8 cellular contexts compared by ENCODE assay signal in genomic region chr1:826831-827220, GRCh38.
DNase-seq lines count a peak whose midpoint lies in the region; ATAC-seq and TF ChIP-seq lines count a peak whose summit lies in the region.
"Not testable (repeated sequence)": the region's sequence is repeated elsewhere in the genome, so short reads cannot be mapped to it uniquely, and the experiment has no call there.

No MANE protein-coding gene starts in this region.

- peak overlapping the region; percentile 87 to 95 (median 90) for H3K27ac ChIP-seq in Peyer's patch

- H3K9me3 ChIP-seq in Peyer's patch; adipocyte (ENCODE audit: control insufficient read depth, low read length); mucosa of stomach (ENCODE audit: control insufficient read depth, low read length): not testable (repeated sequence)

- peak overlapping the region; percentile 92 for H3K4me3 Mint-ChIP-seq in Calu3 (ENCODE audit: low read depth, unreplicated experiment)
- peak overlapping the region; percentile 94 to 99 for H3K4me3 Mint-ChIP-seq in stimulated activated naive B cell treated with anti-CD40 and anti-IgM and Interleukin-4, amounts not matched to agents 10 μg/mL and 1 μg/mL and 100 μg/mL, for 72 hours

- not testable (repeated sequence) for H3K36me3 ChIP-seq in Peyer's patch; adipocyte (ENCODE audit: control insufficient read depth, insufficient read depth, low read length, severe bottlenecking); mucosa of stomach (ENCODE audit: control insufficient read depth, insufficient read depth, low read length)

- H3K27ac Mint-ChIP-seq in Calu3 (ENCODE audit: unreplicated experiment) = peak overlapping the region; percentile 83
- peak overlapping the region; percentile 99 for H3K27ac Mint-ChIP-seq in stimulated activated naive B cell treated with anti-CD40 and anti-IgM and Interleukin-4, amounts not matched to agents 10 μg/mL and 1 μg/mL and 100 μg/mL, for 72 hours

- intact Hi-C loops in Calu3 (cut with micrococcal nuclease; ENCODE audit: unreplicated experiment) = not testable (repeated sequence)

- TF ChIP-seq POLR2A in Peyer's patch (IDR thresholded peaks at IDR 0.05) = not testable (repeated sequence)

- H3K4me3 ChIP-seq in Peyer's patch (peak overlapping the region; percentile 70 to 76 (median 72)), adipocyte (ENCODE audit: low read length) (peak overlapping the region; percentile 86), fibroblast of the aortic adventitia (ENCODE audit: low read depth, low read length) (peak overlapping the region; percentile 72), mucosa of stomach (ENCODE audit: low read length) (peak overlapping the region; percentile 60)

- not testable (repeated sequence) for H3K4me1 Mint-ChIP-seq in Calu3 (ENCODE audit: low read depth, unreplicated experiment)
- peaks cover 8 to 30% of the 10 kb centered on the region in 2 donors for H3K4me1 Mint-ChIP-seq in stimulated activated naive B cell treated with anti-CD40 and anti-IgM and Interleukin-4, amounts not matched to agents 10 μg/mL and 1 μg/mL and 100 μg/mL, for 72 hours

- not testable (repeated sequence) for H3K9me3 Mint-ChIP-seq in Calu3 (ENCODE audit: low read depth, unreplicated experiment); stimulated activated naive B cell treated with anti-CD40 and anti-IgM and Interleukin-4, amounts not matched to agents 10 μg/mL and 1 μg/mL and 100 μg/mL, for 72 hours

- H3K27me3 Mint-ChIP-seq in Calu3 (ENCODE audit: unreplicated experiment); stimulated activated naive B cell treated with anti-CD40 and anti-IgM and Interleukin-4, amounts not matched to agents 10 μg/mL and 1 μg/mL and 100 μg/mL, for 72 hours: not testable (repeated sequence)

- ATAC-seq in GM21528 (IDR thresholded peaks at IDR 0.05; ENCODE audit: low FRiP score, unreplicated experiment) = peak; percentile 35
- ATAC-seq in HG03159 (IDR thresholded peaks at IDR 0.05; ENCODE audit: unreplicated experiment) = peak; percentile 27
- ATAC-seq in stimulated activated naive B cell treated with anti-CD40 and anti-IgM and Interleukin-4, amounts not matched to agents 10 μg/mL and 1 μg/mL and 100 μg/mL, for 72 hours (replicated peaks) = peak in 1 of 2 donors; percentile 19

- not testable (repeated sequence) for DNase-seq in Calu3; Peyer's patch; stimulated activated naive B cell treated with anti-CD40 and anti-IgM and Interleukin-4, amounts not matched to agents 10 μg/mL and 1 μg/mL and 100 μg/mL, for 72 hours
- DNase-seq in adipocyte (ENCODE audit: low read depth) = peak; percentile 32
- peak; percentile 26 for DNase-seq in fibroblast of the aortic adventitia (ENCODE audit: low read depth)

- H3K4me1 ChIP-seq in Peyer's patch = peaks cover 0 to 10% (median 0%) of the 10 kb centered on the region in 4 donors
- H3K4me1 ChIP-seq in adipocyte (ENCODE audit: control insufficient read depth, insufficient read depth, low read length) = peaks cover 14% of the 10 kb centered on the region
- H3K4me1 ChIP-seq in mucosa of stomach (ENCODE audit: control insufficient read depth, insufficient read depth, low read length) = not testable (repeated sequence)

- not testable (repeated sequence) for H3K27me3 ChIP-seq in Peyer's patch; adipocyte (replicated peaks; ENCODE audit: control insufficient read depth, insufficient read depth, low read length); mucosa of stomach (ENCODE audit: control insufficient read depth, insufficient read depth, low read length)

- TF ChIP-seq CTCF in Calu3 (IDR thresholded peaks at IDR 0.05; ENCODE audit: unreplicated experiment); Peyer's patch (IDR thresholded peaks at IDR 0.05); fibroblast of the aortic adventitia (IDR thresholded peaks at IDR 0.05; ENCODE audit: insufficient read depth, low read length): not testable (repeated sequence)

- H3K9ac ChIP-seq in adipocyte (ENCODE audit: low read length) (peak overlapping the region; percentile 91), mucosa of stomach (ENCODE audit: low read length) (peak overlapping the region; percentile 80)

- TSS peak; percentile 69 for BruUV-seq in Calu3 (replicated peaks; lab: Mats Ljungman, UMichigan)

- H3K36me3 Mint-ChIP-seq in Calu3 (ENCODE audit: insufficient read depth, unreplicated experiment) = peaks cover 11% of the 10 kb centered on the region
- peaks cover 12 to 14% of the 10 kb centered on the region in 2 donors for H3K36me3 Mint-ChIP-seq in stimulated activated naive B cell treated with anti-CD40 and anti-IgM and Interleukin-4, amounts not matched to agents 10 μg/mL and 1 μg/mL and 100 μg/mL, for 72 hours

- CTCF ChIA-PET in Calu3 (lab: Charles Lee) = not testable (repeated sequence)
